14 cellular contexts compared by ENCODE assay signal in genomic region chr15:45180201-45180600, GRCh38. TPM values are rescaled to one million over a fixed set of nuclear protein-coding genes. Genes with fewer than 3 reads are reported as not detected.
DNase-seq lines count a peak whose midpoint lies in the region; ATAC-seq, FAIRE-seq and TF ChIP-seq lines count a peak whose summit lies in the region.
"Had no signal": no experiment of that assay in that cellular context is flagged by ENCODE, and none has a peak within 500 bp of the region (broad histone marks: within the 10 kb centered on the region; RNA-seq: fewer than 3 reads in every experiment).

No MANE protein-coding gene starts in this region.

- no peak overlapping the region for H3K27ac Mint-ChIP-seq in astrocyte (ENCODE audit: unreplicated experiment)
- H3K27ac Mint-ChIP-seq: H9 had no signal

- no peak for FAIRE-seq in astrocyte (lab: Jason Lieb, UNC)

- no peak overlapping the region for H3K27ac ChIP-seq in astrocyte (ENCODE audit: low read depth, low read length)
- H3K27ac ChIP-seq: body of pancreas, heart left ventricle, thoracic aorta had no signal

- no peak for TF ChIP-seq POLR2A in NB4 (IDR thresholded peaks at IDR 0.05; ENCODE audit: extremely low read depth, insufficient read length)

- H3K4me1 Mint-ChIP-seq in astrocyte (ENCODE audit: low read depth, unreplicated experiment): peaks cover 4% of the 10 kb centered on the region

- H3K36me3 ChIP-seq in astrocyte (ENCODE audit: insufficient read depth, low read length): no peaks in the 10 kb centered on the region
- H3K36me3 ChIP-seq: thoracic aorta had no signal

- H3K4me3 ChIP-seq in NB4 (ENCODE audit: low read depth, low read length) (no peak overlapping the region), astrocyte (ENCODE audit: insufficient read depth, low read depth, low read length) (no peak overlapping the region)
- H3K4me3 ChIP-seq: body of pancreas, heart left ventricle, thoracic aorta had no signal

- peaks cover 6% of the 10 kb centered on the region for H3K9me3 Mint-ChIP-seq in astrocyte (ENCODE audit: unreplicated experiment)
- H3K9me3 Mint-ChIP-seq: H9 had no signal

- H3K79me2 ChIP-seq in astrocyte (ENCODE audit: insufficient read depth, low read length): no peaks in the 10 kb centered on the region

- TF ChIP-seq CTCF in NB4 (IDR thresholded peaks at IDR 0.05; ENCODE audit: low read depth, low read length) (no peak), astrocyte (IDR thresholded peaks at IDR 0.05; ENCODE audit: insufficient read depth, low read depth, low read length) (no peak)

- no peak overlapping the region for H3K4me2 ChIP-seq in astrocyte (ENCODE audit: low read length)

- H3K9ac ChIP-seq in astrocyte (ENCODE audit: low read length): no peak overlapping the region

- ATAC-seq in GM19463 (IDR thresholded peaks at IDR 0.05; ENCODE audit: unreplicated experiment): peak; percentile 77
- ATAC-seq: heart left ventricle had no signal

- no peaks in the 10 kb centered on the region for H3K9me3 ChIP-seq in astrocyte (ENCODE audit: insufficient read depth, low read depth, low read length)
- H3K9me3 ChIP-seq: body of pancreas, heart left ventricle, thoracic aorta had no signal

- peaks cover 2% of the 10 kb centered on the region for H3K27me3 Mint-ChIP-seq in astrocyte (ENCODE audit: low read depth, unreplicated experiment)

- no peak overlapping the region for H2AFZ ChIP-seq in astrocyte (ENCODE audit: low read depth, low read length)

- DNase-seq in NB4 (ENCODE audit: low read depth) (peak; percentile 67), astrocyte (ENCODE audit: low read depth) (peak; percentile 59), renal cortical epithelial cell (ENCODE audit: low read depth) (peak; percentile 71), ecto neural progenitor cell (ENCODE audit: low spot score) (no peak), occipital lobe (lab: John Stamatoyannopoulos, UW) (no peak), NCI-H1092 treated with DMSO at 0.1 percent for 48 hours (lab: John Stamatoyannopoulos, UW) (no peak)
- DNase-seq in activated effector memory CD4-positive, alpha-beta T cell treated with Interleukin-2 at 50 U/mL for 16 hours: no peak
- DNase-seq: body of pancreas, H9, heart left ventricle, IMR-90 had no signal

- no peaks in the 10 kb centered on the region for H3K4me1 ChIP-seq in astrocyte (ENCODE audit: insufficient read depth, low read length)
- H3K4me1 ChIP-seq: body of pancreas had no signal

- H3K36me3 Mint-ChIP-seq in astrocyte (ENCODE audit: low read depth, unreplicated experiment): peaks cover 15% of the 10 kb centered on the region

- H3K4me3 Mint-ChIP-seq in astrocyte (ENCODE audit: unreplicated experiment): no peak overlapping the region
- H3K4me3 Mint-ChIP-seq: H9 had no signal

- no peaks in the 10 kb centered on the region for H4K20me1 ChIP-seq in astrocyte (ENCODE audit: insufficient read depth, low read length)

- no peaks in the 10 kb centered on the region for H3K27me3 ChIP-seq in astrocyte (ENCODE audit: insufficient read depth, low read length)
- H3K27me3 ChIP-seq: body of pancreas, heart left ventricle had no signal

RNA-seq across cellular contexts. Expression of gene SHF, which starts 7.6 kb away (rescaled TPM):
- total RNA-seq in astrocyte: 4.3 and 4.6 TPM in 2 replicates
- 0.17 and 2.9 TPM in 2 replicates for total RNA-seq in renal cortical epithelial cell
- 54.9 TPM for total RNA-seq in occipital lobe

RNA-seq across cellular contexts. Expression of gene DUOX1, which starts 50.4 kb away (rescaled TPM):
- total RNA-seq in astrocyte: 0.07 and 0.26 TPM in 2 replicates
- 0.35 and 0.50 TPM in 2 replicates for total RNA-seq in renal cortical epithelial cell
- not detected for total RNA-seq in occipital lobe
- total RNA-seq: IMR-90, lung microvascular endothelial cell had no signal

RNA-seq across cellular contexts. Expression of gene DUOXA1, which starts 50.5 kb away (rescaled TPM):
- total RNA-seq in astrocyte: 0.36 and 0.66 TPM in 2 replicates
- total RNA-seq in renal cortical epithelial cell: not detected in 2 replicates
- total RNA-seq in occipital lobe: 0.31 TPM
- total RNA-seq: body of pancreas, IMR-90, lung microvascular endothelial cell had no signal

Comparison
In these comparisons a context has a peak if more than half of its experiments do, and no peak if none do; other contexts are left out.
1. DNase-seq: peak in NB4 (single experiment), astrocyte (single experiment) and renal cortical epithelial cell (single experiment); none in ecto neural progenitor cell (single experiment), activated effector memory CD4-positive, alpha-beta T cell treated with Interleukin-2 at 50 U/mL for 16 hours (single experiment), occipital lobe (single experiment) and NCI-H1092 treated with DMSO at 0.1 percent for 48 hours (single experiment).